Comparison of ENCODE assay signal across 16 cellular contexts in genomic region chr3:143979813-143980212, GRCh38. TPM values are rescaled to one million over a fixed set of nuclear protein-coding genes. Genes with fewer than 3 reads are reported as not detected.
DNase-seq lines count a peak whose midpoint lies in the region; ATAC-seq and TF ChIP-seq lines count a peak whose summit lies in the region.
"Had no signal": no experiment of that assay in that cellular context is flagged by ENCODE, and none has a peak within 500 bp of the region (broad histone marks: within the 10 kb centered on the region; RNA-seq: fewer than 3 reads in every experiment).

No MANE protein-coding gene starts in this region.

- peaks cover 7 to 14% of the 10 kb centered on the region in 2 donors for H3K4me1 ChIP-seq in naive thymus-derived CD4-positive, alpha-beta T cell (ENCODE audit: control insufficient read depth in 2 of 2, insufficient read depth in 2 of 2, low read length in 2 of 2)

- no peaks in the 10 kb centered on the region for H3K27me3 Mint-ChIP-seq in T-helper 17 cell
- no peaks in the 10 kb centered on the region for H3K27me3 Mint-ChIP-seq in naive thymus-derived CD4-positive, alpha-beta T cell
- H3K27me3 Mint-ChIP-seq: IgD-negative memory B cell had no signal

- CTCF ChIA-PET in naive thymus-derived CD4-positive, alpha-beta T cell (lab: Charles Lee): no interaction called here

- no peak for ATAC-seq in T-helper 17 cell
- no peak for ATAC-seq in naive thymus-derived CD4-positive, alpha-beta T cell
- no peak for ATAC-seq in HG02938 (IDR thresholded peaks at IDR 0.05; ENCODE audit: unreplicated experiment)
- ATAC-seq: PC-3 had no signal

- H3K4me3 ChIP-seq in coronary artery: peak overlapping the region; percentile 11
- no peak overlapping the region for H3K4me3 ChIP-seq in naive thymus-derived CD4-positive, alpha-beta T cell (ENCODE audit: low read length)

- TF ChIP-seq CTCF in coronary artery (IDR thresholded peaks at IDR 0.05): no peak

- H3K36me3 Mint-ChIP-seq in T-helper 17 cell (ENCODE audit: low read depth): no peaks in the 10 kb centered on the region
- peaks cover 9 to 24% (median 17%) of the 10 kb centered on the region in 5 donors for H3K36me3 Mint-ChIP-seq in naive thymus-derived CD4-positive, alpha-beta T cell

- H3K36me3 ChIP-seq in naive thymus-derived CD4-positive, alpha-beta T cell (ENCODE audit: control insufficient read depth in 2 of 3, insufficient read depth in 3 of 3, low read length in 3 of 3): no peaks in the 10 kb centered on the region

- no peaks in the 10 kb centered on the region for H3K27me3 ChIP-seq in naive thymus-derived CD4-positive, alpha-beta T cell (ENCODE audit: control insufficient read depth in 2 of 2, insufficient read depth in 2 of 2, low read length in 2 of 2)

- peaks cover 0 to 10% (median 0%) of the 10 kb centered on the region in 11 donors for H3K9me3 Mint-ChIP-seq in naive thymus-derived CD4-positive, alpha-beta T cell

- intact Hi-C loops in naive thymus-derived CD4-positive, alpha-beta T cell (cut with micrococcal nuclease): loop anchor here in 1 of 2 donors (10.0 kb wide), 1 partner anchor 795 kb away; no protein-coding TSS in a partner anchor

- peak overlapping the region; percentile 69 for H3K27ac Mint-ChIP-seq in T-helper 17 cell
- peak overlapping the region in 1 of 9 donors; percentile 17 for H3K27ac Mint-ChIP-seq in naive thymus-derived CD4-positive, alpha-beta T cell
- H3K27ac Mint-ChIP-seq: IgD-negative memory B cell had no signal

- no peaks in the 10 kb centered on the region for H3K9me3 ChIP-seq in T-helper 17 cell (ENCODE audit: control insufficient read depth, low read length, poor library complexity, severe bottlenecking)
- no peaks in the 10 kb centered on the region for H3K9me3 ChIP-seq in naive thymus-derived CD4-positive, alpha-beta T cell (ENCODE audit: control insufficient read depth in 2 of 3, low read length in 3 of 3)

- DNase-seq in GM03348 (ENCODE audit: low spot score): peak; percentile 56
- DNase-seq in T-helper 17 cell: no peak
- no peak for DNase-seq in coronary artery (ENCODE audit: low spot score)
- peak; percentile 62 for DNase-seq in myocyte (ENCODE audit: low read depth)
- no peak for DNase-seq in midbrain (lab: John Stamatoyannopoulos, UW)
- no peak for DNase-seq in CD1c-positive myeloid dendritic cell (ENCODE audit: extremely low spot score)
- DNase-seq in naive thymus-derived CD4-positive, alpha-beta T cell: no peak
- DNase-seq: Calu3, DMS79 treated with DMSO at 0.1 percent for 48 hours, NCI-H1436 treated with DMSO at 0.1 percent for 48 hours, NCI-H2227 treated with DMSO at 0.1 percent for 48 hours, NCI-H526 treated with DMSO at 0.1 percent for 48 hours, PC-3 had no signal

- no peak overlapping the region for H3K27ac ChIP-seq in coronary artery
- no peak overlapping the region for H3K27ac ChIP-seq in naive thymus-derived CD4-positive, alpha-beta T cell (ENCODE audit: low read depth, low read length)

- POLR2A ChIA-PET in naive thymus-derived CD4-positive, alpha-beta T cell (lab: Charles Lee): interaction anchor here (1.0 kb wide), 1 partner anchor 8 kb away, joined by 6 read pairs; the partner anchor contains the start of gene DIPK2A

- peaks cover 31% of the 10 kb centered on the region for H3K4me1 Mint-ChIP-seq in T-helper 17 cell
- H3K4me1 Mint-ChIP-seq in naive thymus-derived CD4-positive, alpha-beta T cell: peaks cover 32 to 89% (median 65%) of the 10 kb centered on the region in 7 donors

- H3K4me3 Mint-ChIP-seq in T-helper 17 cell: no peak overlapping the region
- H3K4me3 Mint-ChIP-seq in naive thymus-derived CD4-positive, alpha-beta T cell: no peak overlapping the region
- H3K4me3 Mint-ChIP-seq: CD14-positive monocyte had no signal

RNA-seq across cellular contexts. Expression of gene DIPK2A, which starts 8.2 kb away (rescaled TPM):
- total RNA-seq in T-helper 17 cell (10 to 100 TPM; 13.9 to 21.0 TPM), myocyte (40.2 and 45.0 TPM in 2 replicates)
- 20.9 TPM for polyA plus RNA-seq in myocyte (2012)
- total RNA-seq in naive thymus-derived CD4-positive, alpha-beta T cell: 10 to 100 TPM; 11.7 to 29.2 (median 21.7) TPM
- 1 to 10 TPM; 5.1 to 8.2 TPM for polyA plus RNA-seq in naive thymus-derived CD4-positive, alpha-beta T cell

Comparison
In these comparisons a context has a peak if more than half of its experiments do, and no peak if none do; other contexts are left out.
1. DNase-seq: peak in GM03348 (single experiment) and myocyte (single experiment); none in T-helper 17 cell (0 of 3), coronary artery (single experiment), midbrain (single experiment), CD1c-positive myeloid dendritic cell (single experiment) and naive thymus-derived CD4-positive, alpha-beta T cell (0 of 9).